Comparison of ENCODE assay signal across 8 cellular contexts in the genomic region with DNA sequence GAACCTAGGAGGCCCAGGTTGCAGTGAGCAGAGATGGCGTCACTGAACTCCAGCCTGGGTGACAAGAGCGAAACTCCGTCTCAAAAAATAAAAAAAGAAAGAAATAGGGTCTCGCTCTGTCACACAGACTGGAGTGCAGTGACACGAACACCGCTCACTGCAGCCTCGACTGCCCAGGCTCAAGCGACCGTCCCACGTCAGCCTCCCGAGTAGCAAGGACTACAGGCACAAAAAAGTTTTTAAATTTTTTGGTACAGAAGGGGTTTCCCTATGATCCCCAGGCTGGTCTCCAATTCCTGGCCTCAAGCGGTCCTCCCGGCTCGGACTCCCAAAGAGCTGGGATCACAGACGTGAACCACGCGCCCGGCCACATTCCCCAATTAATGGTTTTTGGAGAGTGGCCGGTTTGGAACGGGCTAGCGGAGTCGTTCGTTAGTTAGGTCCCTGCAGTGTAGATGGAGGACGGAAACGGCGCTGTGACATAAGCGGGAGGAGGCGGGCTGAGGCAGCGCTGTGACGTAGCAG. TPM values are rescaled to one million over a fixed set of nuclear protein-coding genes. Genes with fewer than 3 reads are reported as not detected.
DNase-seq lines count a peak whose midpoint lies in the region; ATAC-seq, FAIRE-seq and TF ChIP-seq lines count a peak whose summit lies in the region.

No MANE protein-coding gene starts in this region.

- no peaks in the 10 kb centered on the region for H3K9me3 ChIP-seq in A549
- no peaks in the 10 kb centered on the region for H3K9me3 ChIP-seq in IMR-90 (ENCODE audit: control insufficient read depth, insufficient read depth, low read length)
- H3K9me3 ChIP-seq in mucosa of stomach (ENCODE audit: control insufficient read depth, low read length) = no peaks in the 10 kb centered on the region

- BruUV-seq in IMR-90 (replicated peaks; lab: Mats Ljungman, UMichigan) = no TSS peak

- peaks cover 5% of the 10 kb centered on the region for H3K36me3 ChIP-seq in IMR-90 (ENCODE audit: control insufficient read depth, insufficient read depth, low read length)
- H3K36me3 ChIP-seq in bronchial epithelial cell (ENCODE audit: control insufficient read depth, insufficient read depth, low read length) = peaks cover 11% of the 10 kb centered on the region
- H3K36me3 ChIP-seq in mucosa of stomach (ENCODE audit: control insufficient read depth, insufficient read depth, low read length) = no peaks in the 10 kb centered on the region

- FAIRE-seq in A549 (lab: Jason Lieb, UNC) = no peak
- FAIRE-seq in bronchial epithelial cell (lab: Jason Lieb, UNC) = no peak

- H2AFZ ChIP-seq in IMR-90 (replicated peaks; ENCODE audit: low read length, poor library complexity) = peak overlapping the region; percentile 93

- peak overlapping the region; percentile 82 for H2AK5ac ChIP-seq in IMR-90 (ENCODE audit: low read depth, low read length)

- no peak for ATAC-seq in A549
- ATAC-seq in IMR-90 (ENCODE audit: low read depth) = no peak
- ATAC-seq in GM18907 (IDR thresholded peaks at IDR 0.05; ENCODE audit: unreplicated experiment) = no peak
- ATAC-seq in GM21825 (IDR thresholded peaks at IDR 0.05; ENCODE audit: unreplicated experiment) = no peak

- H3K4me3 ChIP-seq in A549 = peak overlapping the region; percentile 65
- peak overlapping the region; percentile 84 for H3K4me3 ChIP-seq in IMR-90 (ENCODE audit: insufficient read depth, low read depth, low read length)
- H3K4me3 ChIP-seq in bronchial epithelial cell (ENCODE audit: low read depth, low read length) = peak overlapping the region; percentile 48
- H3K4me3 ChIP-seq in mucosa of stomach (ENCODE audit: low read length) = peak overlapping the region; percentile 80

- H2AK9ac ChIP-seq in IMR-90 (replicated peaks; ENCODE audit: low read depth, low read length, poor library complexity) = peak overlapping the region; percentile 97

- no peak overlapping the region for H3K56ac ChIP-seq in IMR-90 (ENCODE audit: extremely low read depth, insufficient read depth, low read length)

- H3K4me1 ChIP-seq in A549 = peaks cover 14% of the 10 kb centered on the region
- H3K4me1 ChIP-seq in IMR-90 (ENCODE audit: control insufficient read depth, insufficient read depth, low read length) = peaks cover 19% of the 10 kb centered on the region
- peaks cover 40% of the 10 kb centered on the region for H3K4me1 ChIP-seq in mucosa of stomach (ENCODE audit: control insufficient read depth, insufficient read depth, low read length)

- H4K8ac ChIP-seq in IMR-90 (ENCODE audit: low read depth in 2 of 2, low read length in 2 of 2) = peak overlapping the region; percentile 98

- no peak for TF ChIP-seq EP300 in A549 (IDR thresholded peaks at IDR 0.05)

- peaks cover 39% of the 10 kb centered on the region for H4K20me1 ChIP-seq in IMR-90 (ENCODE audit: insufficient read depth, low read length)

- 17% methylated on average over 30 of the region's 30 CpGs for WGBS in A549 (ENCODE audit: missing lambda C conversion rate)
- 29% methylated on average over 7 of the region's 30 CpGs; no CpG with 5 or more reads in 1 of the 2 experiments for WGBS in IMR-90 (ENCODE audit: extremely low coverage in 2 of 2, insufficient read length in 1 of 2), 2 experiments

- in situ Hi-C loops in IMR-90 (cut with MboI; ENCODE audit: low sequenced_read_pairs) = loop anchor here (10.0 kb wide), 1 partner anchor 365 kb away; no protein-coding TSS in a partner anchor

- peak overlapping the region; percentile 84 to 89 for H3K27ac ChIP-seq in A549
- H3K27ac ChIP-seq in IMR-90 (ENCODE audit: insufficient read depth, low read length) = peak overlapping the region; percentile 69

- H4K91ac ChIP-seq in IMR-90 (ENCODE audit: insufficient read depth, low read depth, low read length) = peak overlapping the region; percentile 66; the same call in 1 of the 2 replicates

- H3K18ac ChIP-seq in IMR-90 (ENCODE audit: low read depth, low read length) = peak overlapping the region; percentile 16; the same call in 1 of the 2 replicates

- TF ChIP-seq RAD21 in A549 (conservative IDR thresholded peaks at IDR 0.05 in 1 of 2, IDR thresholded peaks at IDR 0.05 in 1 of 2) (no peak), IMR-90 (IDR thresholded peaks at IDR 0.05; ENCODE audit: low read length) (no peak)

- peak overlapping the region; percentile 71 for H4K5ac ChIP-seq in IMR-90 (ENCODE audit: low read depth, low read length)

- H3K4me2 ChIP-seq in A549 (peak overlapping the region; percentile 88), IMR-90 (ENCODE audit: low read depth, low read length) (peak overlapping the region; percentile 51)

- DNase-seq in A549 (ENCODE audit: low read depth in 1 of 2, low spot score in 1 of 2) (no peak), IMR-90 (no peak), bronchial epithelial cell (ENCODE audit: low read depth) (no peak), SW480 (ENCODE audit: low spot score) (no peak), NCI-H226 (no peak)

- peak overlapping the region; percentile 83 for H3K4ac ChIP-seq in IMR-90 (ENCODE audit: low read depth, low read length)

- peak overlapping the region; percentile 55 for H2BK5ac ChIP-seq in IMR-90 (ENCODE audit: low read depth, low read length, poor library complexity, severe bottlenecking)

- peak overlapping the region; percentile 78; the same call in 1 of the 2 replicates for H3K23ac ChIP-seq in IMR-90 (ENCODE audit: low read depth, low read length)

- 0 out of 3 replicates have a peak overlapping the region, but pooled peaks have one; percentile 13 for H2BK15ac ChIP-seq in IMR-90 (ENCODE audit: low read depth, low read length)

- peak overlapping the region; percentile 84 for H3K14ac ChIP-seq in IMR-90 (replicated peaks; ENCODE audit: low read depth, low read length)

- POLR2A ChIA-PET in A549 (lab: Yijun Ruan, JAX) = no interaction called here
- POLR2A ChIA-PET in IMR-90 (lab: Charles Lee; ENCODE audit: unreplicated experiment) = no interaction called here

- peak overlapping the region; percentile 67 for H3K9ac ChIP-seq in IMR-90 (ENCODE audit: low read depth, low read length)
- peak overlapping the region; percentile 76 for H3K9ac ChIP-seq in mucosa of stomach (ENCODE audit: low read length)

- peak overlapping the region; percentile 68 for H2BK120ac ChIP-seq in IMR-90 (ENCODE audit: low read depth, low read length)

- H3K9me1 ChIP-seq in IMR-90 (ENCODE audit: insufficient read depth, low read length) = peaks cover 24% of the 10 kb centered on the region

- dilution Hi-C loops in IMR-90 (cut with HindIII; ENCODE audit: low sequenced_read_pairs, unreplicated experiment) = no loop called here

- H2BK20ac ChIP-seq in IMR-90 (ENCODE audit: low read depth, low read length) = no peak overlapping the region

- TF ChIP-seq POLR2A in A549 (IDR thresholded peaks at IDR 0.05; ENCODE audit: low read length) (peak; percentile 62), IMR-90 (IDR thresholded peaks at IDR 0.05; ENCODE audit: low read depth, low read length) (no peak)

- CTCF ChIA-PET in A549 (lab: Yijun Ruan, JAX) = interaction anchor here (0.9 to 2.1 kb wide), 3 partner anchors 9 to 253 kb away, joined by 3 to 9 read pairs (median 3); no protein-coding TSS in a partner anchor
- CTCF ChIA-PET in IMR-90 (lab: Yijun Ruan, JAX) = no interaction called here

- H3K27me3 ChIP-seq in IMR-90 (ENCODE audit: control insufficient read depth, insufficient read depth, low read length) (peaks cover 10% of the 10 kb centered on the region), bronchial epithelial cell (ENCODE audit: control insufficient read depth, insufficient read depth, low read length) (no peaks in the 10 kb centered on the region), mucosa of stomach (ENCODE audit: control insufficient read depth, insufficient read depth, low read length) (no peaks in the 10 kb centered on the region)

- intact Hi-C loops in IMR-90 (cut with micrococcal nuclease) = loop anchor here (10.0 kb wide), 1 partner anchor 135 kb away; no protein-coding TSS in a partner anchor

- peaks cover 0 to 38% of the 10 kb centered on the region in 2 experiments; a peak in 2 of 4 replicates for H3K79me1 ChIP-seq in IMR-90 (ENCODE audit: low read depth in 1 of 2, low read length in 2 of 2)

- TF ChIP-seq CTCF in A549 (IDR thresholded peaks at IDR 0.05) (no peak), IMR-90 (conservative IDR thresholded peaks at IDR 0.05; ENCODE audit: low read depth, low read length) (no peak), bronchial epithelial cell (IDR thresholded peaks at IDR 0.05; ENCODE audit: insufficient read depth, low read length, severe bottlenecking) (no peak)

RNA-seq across cellular contexts. Expression of a gene that starts 0.6 kb away (rescaled TPM):
- polyA plus RNA-seq in A549 (2011; rRNA removed) (65.2 and 88.9 TPM in 2 replicates), A549 (2017; fragmentation: RNase III; extraction: RNeasy Plus Mini Kit Qiagen cat#74134 plus additional on column Dnase treatment) (106 to 109 TPM (median 107 TPM) in 3 replicates), IMR-90 (2012; rRNA removed) (548 and 630 TPM in 2 replicates)
- 267 and 296 TPM in 2 replicates for polyA plus RNA-seq in A549 (2012; cell fraction: cytosol; rRNA removed)
- 225 and 294 TPM in 2 replicates for polyA plus RNA-seq in A549 (2012; cell fraction: nucleus; rRNA removed)
- polyA minus RNA-seq in A549 (2011; rRNA and poly(A)+ RNA removed) = 32.6 and 39.4 TPM in 2 replicates
- total RNA-seq in IMR-90 (2012; rRNA removed) (465 and 524 TPM in 2 replicates), bronchial epithelial cell (519 and 695 TPM in 2 replicates)
- 522 and 1,067 TPM in 2 replicates for polyA plus RNA-seq in IMR-90 (2012; cell fraction: cytosol; rRNA removed)
- polyA plus RNA-seq in IMR-90 (2012; cell fraction: nucleus; rRNA removed; ENCODE audit: low replicate concordance) = 571 and 1,090 TPM in 2 replicates

RNA-seq across cellular contexts. Expression of a gene that starts 10.3 kb away (rescaled TPM):
- polyA plus RNA-seq in A549 (2011; rRNA removed) (0.09 and 0.12 TPM in 2 replicates), A549 (2017; fragmentation: RNase III; extraction: RNeasy Plus Mini Kit Qiagen cat#74134 plus additional on column Dnase treatment) (0.37 to 0.48 TPM (median 0.40 TPM) in 3 replicates), IMR-90 (2012; rRNA removed) (1.7 and 2.6 TPM in 2 replicates)
- 0.30 and 0.36 TPM in 2 replicates for polyA plus RNA-seq in A549 (2012; cell fraction: cytosol; rRNA removed)
- 0.32 and 1.1 TPM in 2 replicates for polyA plus RNA-seq in A549 (2012; cell fraction: nucleus; rRNA removed)
- polyA minus RNA-seq in A549 (2011; rRNA and poly(A)+ RNA removed) = 0.12 and 0.34 TPM in 2 replicates
- total RNA-seq in IMR-90 (2012; rRNA removed) (1.1 and 1.4 TPM in 2 replicates), bronchial epithelial cell (2.9 and 5.5 TPM in 2 replicates)
- polyA plus RNA-seq in IMR-90 (2012; cell fraction: cytosol; rRNA removed) = 1.5 and 2.6 TPM in 2 replicates
- 2.1 and 4.8 TPM in 2 replicates for polyA plus RNA-seq in IMR-90 (2012; cell fraction: nucleus; rRNA removed; ENCODE audit: low replicate concordance)

RNA-seq across cellular contexts. Expression of a gene that starts 26.1 kb away (rescaled TPM):
- polyA plus RNA-seq in A549 (2011; rRNA removed) (1.5 TPM in 2 replicates), A549 (2017; fragmentation: RNase III; extraction: RNeasy Plus Mini Kit Qiagen cat#74134 plus additional on column Dnase treatment) (2.2 to 3.1 TPM (median 2.6 TPM) in 3 replicates), IMR-90 (2012; rRNA removed) (2.6 TPM in 2 replicates)
- 2.8 and 4.7 TPM in 2 replicates for polyA plus RNA-seq in A549 (2012; cell fraction: cytosol; rRNA removed)
- 8.0 and 9.4 TPM in 2 replicates for polyA plus RNA-seq in A549 (2012; cell fraction: nucleus; rRNA removed)
- 1.9 and 2.4 TPM in 2 replicates for polyA minus RNA-seq in A549 (2011; rRNA and poly(A)+ RNA removed)
- total RNA-seq in IMR-90 (2012; rRNA removed) (1.7 and 2.0 TPM in 2 replicates), bronchial epithelial cell (2.0 and 2.6 TPM in 2 replicates)
- 3.8 and 4.0 TPM in 2 replicates for polyA plus RNA-seq in IMR-90 (2012; cell fraction: cytosol; rRNA removed)
- 4.9 and 9.5 TPM in 2 replicates for polyA plus RNA-seq in IMR-90 (2012; cell fraction: nucleus; rRNA removed; ENCODE audit: low replicate concordance)

RNA-seq across cellular contexts. Expression of a gene that starts 30.4 kb away (rescaled TPM):
- polyA plus RNA-seq in A549 (2011; rRNA removed) = 54.2 and 59.7 TPM in 2 replicates
- polyA plus RNA-seq in A549 (2012; cell fraction: cytosol; rRNA removed) = 174 and 197 TPM in 2 replicates
- polyA plus RNA-seq in A549 (2012; cell fraction: nucleus; rRNA removed) = 155 and 261 TPM in 2 replicates
- 74.2 to 80.0 TPM (median 75.6 TPM) in 3 replicates for polyA plus RNA-seq in A549 (2017; fragmentation: RNase III; extraction: RNeasy Plus Mini Kit Qiagen cat#74134 plus additional on column Dnase treatment)
- 26.8 and 28.5 TPM in 2 replicates for polyA minus RNA-seq in A549 (2011; rRNA and poly(A)+ RNA removed)
- 48.9 TPM in 2 replicates for total RNA-seq in IMR-90 (2012; rRNA removed)
- 95.4 and 121 TPM in 2 replicates for polyA plus RNA-seq in IMR-90 (2012; rRNA removed)
- 115 and 152 TPM in 2 replicates for polyA plus RNA-seq in IMR-90 (2012; cell fraction: cytosol; rRNA removed)
- polyA plus RNA-seq in IMR-90 (2012; cell fraction: nucleus; rRNA removed; ENCODE audit: low replicate concordance) = 146 and 244 TPM in 2 replicates
- total RNA-seq in bronchial epithelial cell = 43.2 and 87.7 TPM in 2 replicates

RNA-seq across cellular contexts. Expression of a gene that starts 36.3 kb away (rescaled TPM):
- polyA plus RNA-seq in A549 (2011; rRNA removed) (8.2 and 9.8 TPM in 2 replicates), A549 (2017; fragmentation: RNase III; extraction: RNeasy Plus Mini Kit Qiagen cat#74134 plus additional on column Dnase treatment) (27.3 to 29.0 TPM (median 28.9 TPM) in 3 replicates), IMR-90 (2012; rRNA removed) (13.0 and 15.4 TPM in 2 replicates)
- 43.1 and 47.3 TPM in 2 replicates for polyA plus RNA-seq in A549 (2012; cell fraction: cytosol; rRNA removed)
- 85.5 and 97.7 TPM in 2 replicates for polyA plus RNA-seq in A549 (2012; cell fraction: nucleus; rRNA removed)
- 0.99 and 1.6 TPM in 2 replicates for polyA minus RNA-seq in A549 (2011; rRNA and poly(A)+ RNA removed)
- total RNA-seq in IMR-90 (2012; rRNA removed) (4.3 and 4.7 TPM in 2 replicates), bronchial epithelial cell (16.1 and 17.1 TPM in 2 replicates)
- polyA plus RNA-seq in IMR-90 (2012; cell fraction: cytosol; rRNA removed) = 20.6 and 27.3 TPM in 2 replicates
- polyA plus RNA-seq in IMR-90 (2012; cell fraction: nucleus; rRNA removed; ENCODE audit: low replicate concordance) = 46.8 and 78.0 TPM in 2 replicates
